Comparison of ENCODE assay signal across 40 cellular contexts in genomic region chr11:55497068-55497467, GRCh38. TPM values are rescaled to one million over a fixed set of nuclear protein-coding genes. Genes with fewer than 3 reads are reported as not detected.
"Had no signal": no experiment of that assay in that cellular context is flagged by ENCODE, and none has a peak within 500 bp of the region (broad histone marks: within the 10 kb centered on the region; RNA-seq: fewer than 3 reads in every experiment).

No MANE protein-coding gene starts in this region.

- H3K27me3 ChIP-seq: adrenal gland, ascending aorta, body of pancreas, brain microvascular endothelial cell, breast epithelium, cardiac muscle cell had no signal

- H3K36me3 ChIP-seq: adrenal gland, ascending aorta, brain microvascular endothelial cell, breast epithelium, cardiac muscle cell had no signal

- H3K9me3 ChIP-seq: adrenal gland, ascending aorta had no signal

- H3K4me1 ChIP-seq: adrenal gland, ascending aorta, body of pancreas, breast epithelium had no signal

- ATAC-seq: activated naive CD4-positive, alpha-beta T cell treated with anti-CD3 and anti-CD28 coated beads, Interleukin-2, amount 50 U/mL, for 72 hours; activated naive CD8-positive, alpha-beta T cell treated with anti-CD3 and anti-CD28 coated beads, Interleukin-2, amount 50 U/mL, for 24 hours; activated T-cell treated with anti-CD3 and anti-CD28 coated beads, Interleukin-2, amount 50 U/mL, for 4 hours; activated T-cell treated with anti-CD3 and anti-CD28 coated beads, Interleukin-2, amount 50 U/mL, for 72 hours; activated T-helper 17 cell treated with anti-CD3 and anti-CD28 coated beads, Interleukin-2, amount 50 U/mL, for 72 hours; body of pancreas had no signal

- DNase-seq: activated effector memory CD4-positive, alpha-beta T cell treated with anti-CD3 and anti-CD28 coated beads, Interleukin-2, amount 50 U/mL, for 16 hours; activated effector memory CD4-positive, alpha-beta T cell treated with Interleukin-2 at 50 U/mL for 16 hours; activated gamma-delta T cell; activated gamma-delta T cell treated with Interleukin-2 at 50 U/mL for 16 hours; activated naive CD4-positive, alpha-beta T cell; activated naive CD4-positive, alpha-beta T cell treated with anti-CD3 and anti-CD28 coated beads for 36 hours; activated naive CD4-positive, alpha-beta T cell treated with anti-CD3 and anti-CD28 coated beads, Interleukin-2, amount 10 ng/mL, durations not matched to agents 7 days and 5 days; activated naive CD4-positive, alpha-beta T cell treated with anti-CD3 and anti-CD28 coated beads, Interleukin-2, amount 50 U/mL, for 16 hours; activated naive CD4-positive, alpha-beta T cell treated with Interleukin-2 at 50 U/mL for 16 hours; activated naive CD8-positive, alpha-beta T cell treated with anti-CD3 and anti-CD28 coated beads for 36 hours; activated naive CD8-positive, alpha-beta T cell treated with anti-CD3 and anti-CD28 coated beads, Interleukin-2, amount 10 ng/mL, durations not matched to agents 7 days and 5 days; activated naive CD8-positive, alpha-beta T cell treated with anti-CD3 and anti-CD28 coated beads, Interleukin-2, amount 50 U/mL, for 24 hours; activated T-cell treated with anti-CD3 and anti-CD28 coated beads, Interleukin-2, amount 50 U/mL, for 1 hour; activated T-cell treated with anti-CD3 and anti-CD28 coated beads, Interleukin-2, amount 50 U/mL, for 24 hours; activated T-cell treated with anti-CD3 and anti-CD28 coated beads, Interleukin-2, amount 50 U/mL, for 4 hours; activated T-cell treated with anti-CD3 and anti-CD28 coated beads, Interleukin-2, amount 50 U/mL, for 48 hours; activated T-cell treated with anti-CD3 and anti-CD28 coated beads, Interleukin-2, amount 50 U/mL, for 72 hours; adrenal gland; amniotic stem cell; amygdala; anterior cingulate cortex; aorta; body of pancreas; brain microvascular endothelial cell; caudate nucleus; central memory CD4-positive, alpha-beta T cell; cerebellar nuclear complex had no signal

- H3K4me3 ChIP-seq: adrenal gland, ascending aorta, body of pancreas, breast epithelium, cardiac muscle cell had no signal

- H3K27ac ChIP-seq: adrenal gland, ascending aorta, body of pancreas, brain microvascular endothelial cell, breast epithelium, cardiac muscle cell had no signal

RNA-seq across cellular contexts. Expression of gene OR4C15, which starts 57.2 kb away (rescaled TPM):
- total RNA-seq: activated naive CD4-positive, alpha-beta T cell treated with anti-CD3 and anti-CD28 coated beads for 36 hours; activated naive CD4-positive, alpha-beta T cell treated with anti-CD3 and anti-CD28 coated beads, Interleukin-2, amount 50 U/mL, for 72 hours; activated naive CD8-positive, alpha-beta T cell treated with anti-CD3 and anti-CD28 coated beads for 36 hours; activated naive CD8-positive, alpha-beta T cell treated with anti-CD3 and anti-CD28 coated beads, Interleukin-2, amount 10 ng/mL, durations not matched to agents 7 days and 5 days; activated T-cell treated with anti-CD3 and anti-CD28 coated beads, Interleukin-2, amount 50 U/mL, for 4 hours; activated T-cell treated with anti-CD3 and anti-CD28 coated beads, Interleukin-2, amount 50 U/mL, for 72 hours; activated T-helper 1 cell treated with anti-CD3 and anti-CD28 coated beads, Interleukin-12 subunit alpha, Interleukin-12 subunit beta, Interleukin-2, Interleukin-4 antibody, amounts not matched to agents 30 ng/mL and 10 ng/mL and 1 ng/mL, durations not matched to agents 14 hours and 24 hours and 36 hours; activated T-helper 17 cell treated with anti-CD3 and anti-CD28 coated beads, Interleukin-2, amount 50 U/mL, for 72 hours; activated T-helper 2 cell treated with anti-CD3 and anti-CD28 coated beads, Interferon-gamma antibody, Interleukin-2, Interleukin-4, amounts not matched to agents 10 μg/mL and 5 μg/mL and 100 μg/mL, durations not matched to agents 14 hours and 24 hours and 36 hours; adrenal gland; aorta; ascending aorta; astrocyte; body of pancreas; breast epithelium; bronchial epithelial cell; cardiac muscle cell; cardiac septum; cerebellum; chondrocyte had no signal
- polyA plus RNA-seq: adipose tissue, adrenal gland, aorta, cardiac muscle cell had no signal
